29 cellular contexts compared by ENCODE assay signal in the genomic region with DNA sequence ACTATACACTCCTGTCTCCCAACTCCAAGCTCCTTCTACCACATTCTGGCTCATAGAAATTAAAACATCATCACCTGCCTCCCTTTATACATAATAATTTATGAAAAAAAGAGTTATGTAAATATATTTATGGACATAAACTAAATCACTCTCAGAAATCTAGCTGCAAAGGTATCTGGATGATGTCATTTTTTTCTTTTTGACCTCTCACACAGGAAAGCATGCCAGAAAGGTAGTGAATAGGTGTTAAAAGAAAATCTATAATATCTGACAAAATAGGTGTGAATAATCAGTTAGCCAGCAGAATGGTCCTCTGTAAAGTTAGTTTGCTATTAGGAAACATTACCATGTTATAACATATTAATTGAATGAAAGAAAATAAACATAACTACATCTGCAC. TPM values are rescaled to one million over a fixed set of nuclear protein-coding genes. Genes with fewer than 3 reads are reported as not detected.
"Had no signal": no experiment of that assay in that cellular context is flagged by ENCODE, and none has a peak within 500 bp of the region (broad histone marks: within the 10 kb centered on the region; RNA-seq: fewer than 3 reads in every experiment).

No MANE protein-coding gene starts in this region.

- ATAC-seq: stimulated activated effector memory CD8-positive, alpha-beta T cell treated with anti-CD3 and anti-CD28 coated beads, Interleukin-12 subunit alpha, Interleukin-12 subunit beta, amount 100 ng/mL, for 72 hours; stimulated activated memory B cell treated with anti-CD40 and anti-IgM and Interleukin-4, amounts not matched to agents 10 μg/mL and 1 μg/mL and 100 μg/mL, for 72 hours; stimulated activated naive B cell treated with anti-CD40 and anti-IgM and Interleukin-4, amounts not matched to agents 10 μg/mL and 1 μg/mL and 100 μg/mL, for 72 hours; stimulated activated naive CD8-positive, alpha-beta T cell treated with anti-CD3 and anti-CD28 coated beads, Interleukin-15, amount 100 ng/mL, for 72 hours; stimulated activated naive CD8-positive, alpha-beta T cell treated with anti-CD3 and anti-CD28 coated beads, Interleukin-15, Interleukin-2, amounts not matched to agents 100 U/mL and 50 U/mL, for 24 hours; upper lobe of right lung had no signal

- H3K27ac ChIP-seq: stomach, suprapubic skin, testis, thoracic aorta, thyroid gland, tibial artery, tibial nerve, transverse colon, upper lobe of left lung, upper lobe of right lung, uterus, vagina had no signal

- H3K4me3 ChIP-seq: stomach, suprapubic skin, testis, thoracic aorta, thyroid gland, tibial artery, tibial nerve, transverse colon, upper lobe of left lung, upper lobe of right lung, uterus, vagina had no signal

- DNase-seq: stimulated activated CD4-positive, alpha-beta T cell treated with anti-CD3 and anti-CD28 coated beads, Interleukin-2, amount 100 ng/mL, for 48 hours; stimulated activated CD4-positive, alpha-beta T cell treated with anti-CD3 and anti-CD28 coated beads, Interleukin-4, amount 100 ng/mL, for 1 hour; stimulated activated CD4-positive, alpha-beta T cell treated with anti-CD3 and anti-CD28 coated beads, Interleukin-4, amount 100 ng/mL, for 24 hours; stimulated activated CD4-positive, alpha-beta T cell treated with anti-CD3 and anti-CD28 coated beads, Interleukin-4, amount 100 ng/mL, for 4 hours; stimulated activated CD8-positive, alpha-beta memory T cell treated with anti-CD3 and anti-CD28 coated beads, Interleukin-4, amount 100 ng/mL, for 48 hours; stimulated activated naive B cell treated with anti-CD40 and anti-IgM and Interleukin-4, amounts not matched to agents 10 μg/mL and 1 μg/mL and 100 μg/mL, for 72 hours; stimulated activated naive CD4-positive, alpha-beta T cell; stimulated activated naive CD4-positive, alpha-beta T cell treated with Interleukin-2 at 50 U/mL for 16 hours; stimulated activated naive CD8-positive, alpha-beta T cell treated with anti-CD3 and anti-CD28 coated beads, Interleukin-15, amount 100 ng/mL, for 72 hours; stimulated activated naive CD8-positive, alpha-beta T cell treated with anti-CD3 and anti-CD28 coated beads, Interleukin-15, Interleukin-2, amounts not matched to agents 100 U/mL and 50 U/mL, for 24 hours; stomach; substantia nigra; testis; thyroid gland; tibial artery; transverse colon; trophoblast cell; upper lobe of left lung; upper lobe of right lung; uterus had no signal

- H3K4me1 ChIP-seq: stomach, suprapubic skin, testis, thyroid gland, tibial artery, tibial nerve, transverse colon, upper lobe of left lung, upper lobe of right lung, uterus, vagina had no signal

- H3K9me3 ChIP-seq: stomach, suprapubic skin, testis, thoracic aorta, thyroid gland, tibial artery, tibial nerve, transverse colon, upper lobe of left lung, upper lobe of right lung, uterus, vagina had no signal

- H3K36me3 ChIP-seq: stomach, suprapubic skin, thoracic aorta, thyroid gland, tibial artery, tibial nerve, transverse colon, upper lobe of left lung, upper lobe of right lung, uterus, vagina had no signal

- FAIRE-seq: urothelium cell line had no signal

- H3K27me3 ChIP-seq: stomach, suprapubic skin, testis, thyroid gland, tibial artery, tibial nerve, transverse colon, upper lobe of left lung, upper lobe of right lung, vagina had no signal

RNA-seq across cellular contexts. Expression of a gene that starts 7.7 kb away (rescaled TPM):
- total RNA-seq: transverse colon had no signal

RNA-seq across cellular contexts. Expression of a gene that starts 7.8 kb away (rescaled TPM):
- total RNA-seq: suprapubic skin, thoracic aorta, transverse colon, upper lobe of right lung, ureter, urinary bladder, vagina had no signal
- polyA plus RNA-seq: stomach, urinary bladder had no signal
